In the genomic region with DNA sequence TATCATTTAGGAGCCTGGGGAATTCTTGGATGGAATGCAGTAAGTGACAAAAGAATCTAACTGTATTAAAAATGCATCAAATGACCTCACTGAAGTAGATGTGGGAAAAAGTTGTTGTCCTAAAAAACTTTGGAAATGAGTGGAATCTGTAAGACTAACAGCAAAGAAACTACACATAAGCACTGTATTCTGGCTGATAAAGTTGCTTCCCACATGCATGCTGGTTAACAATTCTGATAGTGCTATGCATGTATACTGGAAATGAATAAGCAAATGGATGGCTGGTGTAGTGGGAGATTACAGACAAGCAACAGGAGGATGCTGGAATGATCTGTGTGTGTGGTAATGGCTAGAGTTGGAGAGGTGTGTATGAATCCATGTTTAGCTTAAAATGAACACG, we compare ENCODE assay signal across 9 cellular contexts.
"Had no signal": no experiment of that assay in that cellular context is flagged by ENCODE, and none has a peak within 500 bp of the region (broad histone marks: within the 10 kb centered on the region; RNA-seq: fewer than 3 reads in every experiment).

No MANE protein-coding gene starts in this region.

- DNase-seq: H9, HCEC 1CT, HFFc6, IMR-90, KG1 had no signal

- H2AFZ ChIP-seq: GM23338 had no signal

- H3K4me2 ChIP-seq: GM23338 had no signal

- H3K4me3 Mint-ChIP-seq: GM23338, H9, HFFc6 had no signal

- ATAC-seq: GM23338, K562 had no signal

- H3K4me1 Mint-ChIP-seq: GM23338, H9 had no signal

- H3K27ac Mint-ChIP-seq: GM23338, HFFc6 had no signal

- FAIRE-seq: H1, H54, K562 had no signal

- H3K4me3 ChIP-seq: GM23338, K562 had no signal
